ENCODE assay signal across 9 cellular contexts in the genomic region with DNA sequence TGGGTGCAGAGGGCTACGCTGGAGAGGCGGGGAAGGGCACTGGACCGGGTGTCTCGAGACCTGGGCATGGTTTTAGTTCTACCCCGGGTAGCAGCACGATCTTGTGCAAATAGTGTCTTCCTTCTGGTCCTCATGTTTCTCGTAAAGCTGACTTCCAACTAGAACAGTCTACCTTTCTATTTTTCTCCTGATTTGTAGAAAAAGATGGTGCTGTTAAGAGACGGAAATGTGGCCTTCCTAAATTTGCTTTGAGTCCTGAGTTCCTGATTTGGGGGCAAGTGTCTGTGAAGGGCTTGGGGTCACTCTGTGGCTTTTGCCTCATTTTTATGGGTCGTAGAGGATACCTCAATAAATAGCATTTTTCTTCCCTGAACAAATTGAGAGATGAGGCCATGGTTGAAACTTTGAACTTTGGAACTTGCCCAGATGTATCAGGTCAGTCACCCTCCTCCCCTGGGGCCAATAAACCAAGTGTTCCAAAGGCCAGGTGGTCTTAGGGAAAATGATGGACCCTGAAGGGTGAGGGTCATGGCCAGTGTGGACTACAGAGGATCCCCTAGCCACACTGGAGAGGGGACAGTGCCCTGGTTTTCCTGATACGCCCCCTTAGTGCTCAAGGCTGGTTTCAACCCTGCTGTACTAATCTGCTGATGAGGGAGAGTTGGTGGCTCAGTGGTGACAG. TPM values are rescaled to one million over a fixed set of nuclear protein-coding genes. Genes with fewer than 3 reads are reported as not detected.
DNase-seq lines count a peak whose midpoint lies in the region; ATAC-seq, FAIRE-seq and TF ChIP-seq lines count a peak whose summit lies in the region.
"Had no signal": no experiment of that assay in that cellular context is flagged by ENCODE, and none has a peak within 500 bp of the region (broad histone marks: within the 10 kb centered on the region; RNA-seq: fewer than 3 reads in every experiment).

No MANE protein-coding gene starts in this region.

- no peaks in the 10 kb centered on the region for H3K9me2 ChIP-seq in HCT116 (ENCODE audit: insufficient read depth)

- 24% methylated on average over 9 of the region's 10 CpGs for WGBS in HepG2 (ENCODE audit: low lambda C conversion rate)
- 85 to 86% (median 86%) methylated on average over 10 of the region's 10 CpGs for WGBS in small intestine, 3 donors

- no peaks in the 10 kb centered on the region for H3K27me3 ChIP-seq in HCT116 (ENCODE audit: insufficient read depth, low read length)
- H3K27me3 ChIP-seq in HepG2 (ENCODE audit: control insufficient read depth in 1 of 2, insufficient read depth in 2 of 2, low read length in 2 of 2) = no peaks in the 10 kb centered on the region
- H3K27me3 ChIP-seq in small intestine (ENCODE audit: control insufficient read depth in 2 of 2, insufficient read depth in 2 of 2, low read length in 2 of 2) = no peaks in the 10 kb centered on the region

- CTCF ChIA-PET in HCT116 (lab: Charles Lee) (interaction anchor here (0.8 kb wide), 1 partner anchor 43 kb away, joined by 3 read pairs; no protein-coding TSS in a partner anchor), HepG2 (lab: Yijun Ruan, JAX; ENCODE audit: low intra/inter-chr PET ratio, low total read pairs) (no interaction called here)

- H3K79me2 ChIP-seq in HCT116 (ENCODE audit: insufficient read depth, low read length) = no peaks in the 10 kb centered on the region
- H3K79me2 ChIP-seq in HepG2 (ENCODE audit: insufficient read depth, low read length) = peaks cover 11% of the 10 kb centered on the region

- ATAC-seq in HCT116 (no peak), HepG2 (peak; percentile 43), GM21526 (IDR thresholded peaks at IDR 0.05; ENCODE audit: low FRiP score, unreplicated experiment) (no peak), HG03139 (IDR thresholded peaks at IDR 0.05; ENCODE audit: unreplicated experiment) (no peak)
- ATAC-seq in activated naive CD8-positive, alpha-beta T cell treated with anti-CD3 and anti-CD28 coated beads, Interleukin-2, amount 50 U/mL, for 24 hours = no peak

- peak overlapping the region; percentile 73 for H3K27ac Mint-ChIP-seq in activated naive CD8-positive, alpha-beta T cell treated with anti-CD3 and anti-CD28 coated beads, Interleukin-2, amount 50 U/mL, for 24 hours

- H3K36me3 ChIP-seq in HCT116 (ENCODE audit: control insufficient read depth in 1 of 2, insufficient read depth in 2 of 2, low read length in 2 of 2) (no peaks in the 10 kb centered on the region), HepG2 (replicated peaks in 1 of 2; ENCODE audit: control insufficient read depth in 1 of 2, insufficient read depth in 2 of 2, low read length in 2 of 2) (no peaks in the 10 kb centered on the region), small intestine (ENCODE audit: control insufficient read depth in 2 of 2, insufficient read depth in 2 of 2, low read length in 2 of 2) (no peaks in the 10 kb centered on the region)

- H3K27ac ChIP-seq in HCT116 (ENCODE audit: low read depth, low read length) (peak overlapping the region; percentile 93), HepG2 (ENCODE audit: extremely low read length, insufficient read depth, low read length) (peak overlapping the region; percentile 90), small intestine (ENCODE audit: low read depth in 1 of 2, low read length in 1 of 2) (peak overlapping the region; percentile 76 to 88)

- BruUV-seq in HCT116 (replicated peaks; lab: Mats Ljungman, UMichigan) (no TSS peak), HepG2 (replicated peaks; lab: Mats Ljungman, UMichigan) (no TSS peak)

- H3K4me3 Mint-ChIP-seq in activated naive CD8-positive, alpha-beta T cell treated with anti-CD3 and anti-CD28 coated beads, Interleukin-2, amount 50 U/mL, for 24 hours = no peak overlapping the region

- peaks cover 4% of the 10 kb centered on the region for H3K36me3 Mint-ChIP-seq in activated naive CD8-positive, alpha-beta T cell treated with anti-CD3 and anti-CD28 coated beads, Interleukin-2, amount 50 U/mL, for 24 hours (ENCODE audit: low read depth)

- no peak for TF ChIP-seq POLR2A in HCT116 (IDR thresholded peaks at IDR 0.05; ENCODE audit: borderline replicate concordance, extremely low read depth, insufficient read depth, insufficient read length)
- TF ChIP-seq POLR2A in HepG2 (IDR thresholded peaks at IDR 0.05; ENCODE audit: insufficient read depth in 1 of 2, low read depth in 2 of 2, low read length in 2 of 2) = 0 out of 4 replicates have a peak, but pooled peaks of 1 of the 2 experiments have one; percentile 34

- peak; percentile 64 for FAIRE-seq in HepG2 (lab: Jason Lieb, UNC)
- no peak for FAIRE-seq in small intestine (lab: Jason Lieb, UNC)

- in situ Hi-C loops in HepG2 (cut with HindIII; ENCODE audit: extremely low pct_ligation_motif_present, low pct_unique_long_range_greater_than_20kb) = no loop called here

- H3K9me3 ChIP-seq in HCT116 (ENCODE audit: control insufficient read depth in 1 of 2, insufficient read depth in 1 of 2, low read depth in 1 of 2, low read length in 2 of 2) = no peaks in the 10 kb centered on the region
- no peaks in the 10 kb centered on the region for H3K9me3 ChIP-seq in HepG2 (ENCODE audit: low read length)
- no peaks in the 10 kb centered on the region for H3K9me3 ChIP-seq in small intestine (ENCODE audit: control insufficient read depth, low read depth)

- intact Hi-C loops in HCT116 (cut with micrococcal nuclease) = loop anchor here (1.0 to 5.0 kb wide), 2 partner anchors 19 to 65 kb away; no protein-coding TSS in a partner anchor
- intact Hi-C loops in HepG2 (cut with micrococcal nuclease; ENCODE audit: unreplicated experiment) = loop anchor here (1.0 kb wide), 3 partner anchors 19 to 71 kb away; no protein-coding TSS in a partner anchor

- H3K27me3 Mint-ChIP-seq in activated naive CD8-positive, alpha-beta T cell treated with anti-CD3 and anti-CD28 coated beads, Interleukin-2, amount 50 U/mL, for 24 hours = no peaks in the 10 kb centered on the region

- peak overlapping the region; percentile 66 for H3K9ac ChIP-seq in HCT116 (ENCODE audit: low read length)
- H3K9ac ChIP-seq in HepG2 (ENCODE audit: insufficient read depth, low read depth, low read length) = peak overlapping the region; percentile 74

- peak overlapping the region in 1 of 2 experiments; percentile 43; a peak in 1 of 4 replicates for H3K4me3 ChIP-seq in HCT116 (replicated peaks in 1 of 2; ENCODE audit: low read depth in 1 of 2, low read length in 2 of 2)
- H3K4me3 ChIP-seq in HepG2 (replicated peaks in 1 of 3; ENCODE audit: insufficient read depth in 1 of 3, low read depth in 2 of 3, low read length in 3 of 3) = peak overlapping the region; percentile 39 to 70 (median 51); a peak in 5 of 6 replicates
- H3K4me3 ChIP-seq in small intestine (ENCODE audit: low read depth in 1 of 2, low read length in 2 of 2) = no peak overlapping the region

- H2AFZ ChIP-seq in HCT116 (ENCODE audit: low read depth, low read length, poor library complexity, severe bottlenecking) = no peak overlapping the region
- no peak overlapping the region for H2AFZ ChIP-seq in HepG2 (ENCODE audit: low read length)

- DNase-seq in HCT116 (ENCODE audit: low read depth, low spot score) (no peak), HepG2 (ENCODE audit: low spot score) (no peak), small intestine (peak; percentile 67), inferior parietal cortex (ENCODE audit: extremely low spot score) (no peak), AG20443 (ENCODE audit: low spot score) (no peak)
- DNase-seq in activated naive CD8-positive, alpha-beta T cell treated with anti-CD3 and anti-CD28 coated beads, Interleukin-2, amount 50 U/mL, for 24 hours = no peak
- DNase-seq: NCI-H510A treated with DMSO at 0.1 percent for 48 hours had no signal

- POLR2A ChIA-PET in HCT116 (lab: Charles Lee) = interaction anchor here (0.6 to 2.7 kb wide), 7 partner anchors 11 to 251 kb away, joined by 4 to 19 read pairs (median 4); a partner anchor contains a TSS
- POLR2A ChIA-PET in HepG2 (lab: Yijun Ruan, JAX) = interaction anchor here (0.7 to 6.4 kb wide), 21 partner anchors 8 to 156 kb away, joined by 3 to 168 read pairs (median 5); a partner anchor contains a TSS

- RAD21 ChIA-PET in HCT116 (lab: Charles Lee; ENCODE audit: low non-redundant PET in 1 of 2, low total read pairs in 2 of 2, uncharacterized antibody in 2 of 2, unreplicated experiment in 2 of 2) = no interaction called here

- peaks cover 38% of the 10 kb centered on the region for H3K4me1 Mint-ChIP-seq in activated naive CD8-positive, alpha-beta T cell treated with anti-CD3 and anti-CD28 coated beads, Interleukin-2, amount 50 U/mL, for 24 hours

- TF ChIP-seq CTCF in HCT116 (IDR thresholded peaks at IDR 0.05 in 2 of 3, conservative IDR thresholded peaks at IDR 0.05 in 1 of 3; ENCODE audit: borderline replicate concordance in 1 of 3, insufficient read depth in 1 of 3, low read depth in 2 of 3, low read length in 2 of 3) (no peak), HepG2 (CRISPR knock-in tag; IDR thresholded peaks at IDR 0.05) (no peak)

- peaks cover 40 to 69% of the 10 kb centered on the region in 2 experiments for H3K4me1 ChIP-seq in HCT116 (ENCODE audit: control insufficient read depth in 1 of 2, insufficient read depth in 2 of 2, low read length in 2 of 2)
- H3K4me1 ChIP-seq in HepG2 (ENCODE audit: insufficient read depth, low read length) = peaks cover 71% of the 10 kb centered on the region
- H3K4me1 ChIP-seq in small intestine (ENCODE audit: control insufficient read depth in 2 of 2, insufficient read depth in 1 of 2, low read depth in 1 of 2, low read length in 1 of 2) = peaks cover 15 to 19% of the 10 kb centered on the region in 2 donors

- TF ChIP-seq RAD21 in HCT116 (IDR thresholded peaks at IDR 0.05; ENCODE audit: low read depth) (no peak), HepG2 (CRISPR knock-in tag; IDR thresholded peaks at IDR 0.05) (no peak)

- no peaks in the 10 kb centered on the region for H3K9me3 Mint-ChIP-seq in activated naive CD8-positive, alpha-beta T cell treated with anti-CD3 and anti-CD28 coated beads, Interleukin-2, amount 50 U/mL, for 24 hours

- no peaks in the 10 kb centered on the region for H4K20me1 ChIP-seq in HCT116 (ENCODE audit: insufficient read depth)
- no peaks in the 10 kb centered on the region for H4K20me1 ChIP-seq in HepG2 (ENCODE audit: insufficient read depth, low read length)

- H3K4me2 ChIP-seq in HCT116 (ENCODE audit: low read length) = peak overlapping the region; percentile 78
- H3K4me2 ChIP-seq in HepG2 (ENCODE audit: low read depth, low read length) = peak overlapping the region; percentile 88

- TF ChIP-seq EP300 in HepG2 (IDR thresholded peaks at IDR 0.05; ENCODE audit: low read depth in 2 of 2, low read length in 2 of 2) = peak in 1 of 2 experiments; percentile 22; a peak in 1 of 4 replicates
- TF ChIP-seq EP300 in HepG2 (CRISPR knock-in tag; IDR thresholded peaks at IDR 0.05; ENCODE audit: borderline replicate concordance) = peak; percentile 10; the same call in 1 of the 2 replicates

RNA-seq across cellular contexts. Expression of a gene that starts 45.2 kb away (rescaled TPM):
- 7.3 TPM for total RNA-seq in HCT116 (2021; ENCODE audit: unreplicated experiment)
- 9.7 and 10.0 TPM in 2 replicates for polyA plus RNA-seq in HCT116 (2012)
- total RNA-seq in HepG2 (2016; rRNA removed; fragmentation: Illumina TruSeq; extraction: Trizol) = 12.6 and 12.8 TPM in 2 replicates
- total RNA-seq in HepG2 (2016; cell fraction: cytosol; rRNA removed; fragmentation: Illumina TruSeq; extraction: Trizol; ENCODE audit: low read depth) = 6.3 and 7.7 TPM in 2 replicates
- total RNA-seq in HepG2 (2016; cell fraction: insoluble cytoplasmic fraction; rRNA removed; fragmentation: Illumina TruSeq; extraction: Trizol) = 11.4 and 13.0 TPM in 2 replicates
- 18.1 and 19.4 TPM in 2 replicates for total RNA-seq in HepG2 (2016; cell fraction: membrane; rRNA removed; fragmentation: Illumina TruSeq; extraction: Trizol)
- total RNA-seq in HepG2 (2016; cell fraction: nucleus; rRNA removed; fragmentation: Illumina TruSeq; extraction: Trizol) = 6.4 and 8.1 TPM in 2 replicates
- 10.4 and 11.5 TPM in 2 replicates for polyA plus RNA-seq in HepG2 (2011; rRNA removed)
- polyA plus RNA-seq in HepG2 (2011; cell fraction: cytosol; rRNA removed) = 10.0 and 11.4 TPM in 2 replicates
- polyA plus RNA-seq in HepG2 (2011; cell fraction: nucleus; rRNA removed) = 11.8 and 12.9 TPM in 2 replicates
- polyA plus RNA-seq in HepG2 (2012) = 10.9 and 14.3 TPM in 2 replicates
- 7.6 and 7.7 TPM in 2 replicates for polyA plus RNA-seq in HepG2 (2016; cell fraction: cytosol; fragmentation: Illumina TruSeq; extraction: Trizol; ENCODE audit: low read depth)
- polyA plus RNA-seq in HepG2 (2016; cell fraction: insoluble cytoplasmic fraction; fragmentation: Illumina TruSeq; extraction: Trizol; ENCODE audit: low read depth) = 14.0 and 15.2 TPM in 2 replicates
- 16.0 and 16.9 TPM in 2 replicates for polyA plus RNA-seq in HepG2 (2016; cell fraction: membrane; fragmentation: Illumina TruSeq; extraction: Trizol; ENCODE audit: low read depth)
- 15.4 and 17.0 TPM in 2 replicates for polyA plus RNA-seq in HepG2 (2016; cell fraction: nucleus; fragmentation: Illumina TruSeq; extraction: Trizol; ENCODE audit: insufficient read depth, low read depth)
- 5.5 and 9.4 TPM in 2 replicates for polyA minus RNA-seq in HepG2 (2011; rRNA and poly(A)+ RNA removed; ENCODE audit: low replicate concordance)
- 5.5 and 8.2 TPM in 2 replicates for polyA minus RNA-seq in HepG2 (2011; cell fraction: cytosol; rRNA and poly(A)+ RNA removed)
- 5.2 and 6.5 TPM in 2 replicates for polyA minus RNA-seq in HepG2 (2011; cell fraction: nucleus; rRNA and poly(A)+ RNA removed)
- polyA plus RNA-seq in small intestine = 10 to 100 TPM; 24.4 to 50.5 (median 27.7) TPM

Comparison
In these comparisons a context has a peak if more than half of its experiments do, and no peak if none do; other contexts are left out.
1. H3K4me3 ChIP-seq: peak in HepG2 (3 of 3); none in small intestine (0 of 2).
2. Peak in every context shown above with its lines, with median percentiles within 50 percentile points of each other: H3K27ac ChIP-seq.